Comparison of ENCODE assay signal across 9 cellular contexts in genomic region chr15:83092309-83092976, GRCh38. TPM values are rescaled to one million over a fixed set of nuclear protein-coding genes. Genes with fewer than 3 reads are reported as not detected.
DNase-seq lines count a peak whose midpoint lies in the region; ATAC-seq and TF ChIP-seq lines count a peak whose summit lies in the region.
"Had no signal": no experiment of that assay in that cellular context is flagged by ENCODE, and none has a peak within 500 bp of the region (broad histone marks: within the 10 kb centered on the region; RNA-seq: fewer than 3 reads in every experiment).

No MANE protein-coding gene starts in this region.

- H3K27ac Mint-ChIP-seq in activated CD4-positive, alpha-beta memory T cell treated with anti-CD3 and anti-CD28 coated beads for 36 hours = peak overlapping the region; percentile 31
- H3K27ac Mint-ChIP-seq in activated CD4-positive, alpha-beta memory T cell treated with anti-CD3 and anti-CD28 coated beads, Interleukin-2, amount 10 ng/mL, durations not matched to agents 7 days and 5 days = no peak overlapping the region
- no peak overlapping the region for H3K27ac Mint-ChIP-seq in chondrocyte (ENCODE audit: unreplicated experiment)
- H3K27ac Mint-ChIP-seq: CD4-positive, CD25-positive, alpha-beta regulatory T cell had no signal

- peak; percentile 18 for DNase-seq in activated CD4-positive, alpha-beta memory T cell treated with anti-CD3 and anti-CD28 coated beads for 36 hours
- DNase-seq in activated CD4-positive, alpha-beta memory T cell treated with anti-CD3 and anti-CD28 coated beads, Interleukin-2, amount 10 ng/mL, durations not matched to agents 7 days and 5 days = no peak
- DNase-seq in adrenal gland (peak in 5 of 7 donors; percentile 38 to 70 (median 61)), cortex of kidney (lab: John Stamatoyannopoulos, UW) (no peak), chondrocyte (ENCODE audit: low spot score) (no peak), mesendoderm (no peak)
- DNase-seq: CD4-positive, CD25-positive, alpha-beta regulatory T cell had no signal

- H4K8ac ChIP-seq in mesendoderm (ENCODE audit: low read depth, low read length) = no peak overlapping the region

- TF ChIP-seq CTCF in adrenal gland (IDR thresholded peaks at IDR 0.05) = no peak
- TF ChIP-seq CTCF in chondrocyte (IDR thresholded peaks at IDR 0.05) = no peak

- no peak overlapping the region for H2AK5ac ChIP-seq in mesendoderm (ENCODE audit: low read length)

- no peak overlapping the region for H3K23ac ChIP-seq in mesendoderm (ENCODE audit: low read length)

- H2BK5ac ChIP-seq in mesendoderm (ENCODE audit: low read length) = no peak overlapping the region

- H3K4ac ChIP-seq in mesendoderm (ENCODE audit: low read depth, low read length) = no peak overlapping the region

- H3K27me3 ChIP-seq in adrenal gland (no peaks in the 10 kb centered on the region), mesendoderm (ENCODE audit: insufficient read depth, low read length, poor library complexity) (no peaks in the 10 kb centered on the region)

- H3K4me1 ChIP-seq in adrenal gland (replicated peaks in 1 of 2) (no peaks in the 10 kb centered on the region), mesodermal cell (ENCODE audit: control insufficient read depth, insufficient read depth, low read length, poor library complexity, severe bottlenecking) (no peaks in the 10 kb centered on the region), mesendoderm (ENCODE audit: control insufficient read depth, low read depth, low read length) (no peaks in the 10 kb centered on the region)

- H3K4me3 Mint-ChIP-seq in activated CD4-positive, alpha-beta memory T cell treated with anti-CD3 and anti-CD28 coated beads for 36 hours = peak overlapping the region; percentile 0
- no peak overlapping the region for H3K4me3 Mint-ChIP-seq in activated CD4-positive, alpha-beta memory T cell treated with anti-CD3 and anti-CD28 coated beads, Interleukin-2, amount 10 ng/mL, durations not matched to agents 7 days and 5 days
- no peak overlapping the region for H3K4me3 Mint-ChIP-seq in chondrocyte (ENCODE audit: unreplicated experiment)
- H3K4me3 Mint-ChIP-seq: CD4-positive, CD25-positive, alpha-beta regulatory T cell had no signal

- CTCF ChIA-PET in activated CD4-positive, alpha-beta memory T cell treated with anti-CD3 and anti-CD28 coated beads for 36 hours (lab: Charles Lee) = no interaction called here
- CTCF ChIA-PET in activated CD4-positive, alpha-beta memory T cell treated with anti-CD3 and anti-CD28 coated beads, Interleukin-2, amount 10 ng/mL, durations not matched to agents 7 days and 5 days (lab: Charles Lee) = no interaction called here

- H3K36me3 Mint-ChIP-seq in activated CD4-positive, alpha-beta memory T cell treated with anti-CD3 and anti-CD28 coated beads for 36 hours = no peaks in the 10 kb centered on the region
- H3K36me3 Mint-ChIP-seq in activated CD4-positive, alpha-beta memory T cell treated with anti-CD3 and anti-CD28 coated beads, Interleukin-2, amount 10 ng/mL, durations not matched to agents 7 days and 5 days (ENCODE audit: low read depth) = no peaks in the 10 kb centered on the region
- H3K36me3 Mint-ChIP-seq in chondrocyte (ENCODE audit: low read depth) = peaks cover 5% of the 10 kb centered on the region
- H3K36me3 Mint-ChIP-seq: CD4-positive, CD25-positive, alpha-beta regulatory T cell had no signal

- peak; percentile 37 to 53 for TF ChIP-seq POLR2A in adrenal gland (IDR thresholded peaks at IDR 0.05)

- H4K5ac ChIP-seq in mesendoderm (ENCODE audit: low read length) = no peak overlapping the region

- H3K18ac ChIP-seq in mesendoderm (ENCODE audit: low read length) = no peak overlapping the region

- intact Hi-C loops in activated CD4-positive, alpha-beta memory T cell treated with anti-CD3 and anti-CD28 coated beads for 36 hours (cut with micrococcal nuclease) = no loop called here
- intact Hi-C loops in adrenal gland (cut with DNase I) = no loop called here

- no peak overlapping the region for H3K56ac ChIP-seq in mesendoderm (ENCODE audit: low read length)

- 66 to 78% (median 70%) methylated on average over 4 of the region's 4 CpGs for WGBS in adrenal gland, 4 donors
- WGBS in mesodermal cell (ENCODE audit: insufficient coverage in 2 of 2), 2 experiments = 76 to 83% methylated on average over 2 of the region's 4 CpGs
- no CpG with 5 or more reads among the region's 4 CpGs for WGBS in mesendoderm (ENCODE audit: extremely low coverage, insufficient coverage, low lambda C conversion rate)

- no peak overlapping the region for H3K4me2 ChIP-seq in mesendoderm (ENCODE audit: low read length)

- H3K9me3 ChIP-seq in adrenal gland (replicated peaks in 1 of 3) (no peaks in the 10 kb centered on the region), mesodermal cell (ENCODE audit: control insufficient read depth, low read length) (no peaks in the 10 kb centered on the region)

- H3K4me3 ChIP-seq in adrenal gland = no peak overlapping the region
- H3K4me3 ChIP-seq in mesodermal cell (ENCODE audit: extremely low read depth, insufficient read depth, low read length, poor library complexity, severe bottlenecking) = no peak overlapping the region
- H3K4me3 ChIP-seq in mesendoderm (ENCODE audit: low read length) = no peak overlapping the region

- H3K79me2 ChIP-seq in mesendoderm (ENCODE audit: control insufficient read depth, insufficient read depth, low read length) = no peaks in the 10 kb centered on the region

- no peaks in the 10 kb centered on the region for H3K9me3 Mint-ChIP-seq in activated CD4-positive, alpha-beta memory T cell treated with anti-CD3 and anti-CD28 coated beads for 36 hours
- no peaks in the 10 kb centered on the region for H3K9me3 Mint-ChIP-seq in activated CD4-positive, alpha-beta memory T cell treated with anti-CD3 and anti-CD28 coated beads, Interleukin-2, amount 10 ng/mL, durations not matched to agents 7 days and 5 days
- peaks cover 5% of the 10 kb centered on the region for H3K9me3 Mint-ChIP-seq in chondrocyte (ENCODE audit: low read depth)

- peak; percentile 69 for ATAC-seq in HG03378 (IDR thresholded peaks at IDR 0.05; ENCODE audit: unreplicated experiment)

- H3K36me3 ChIP-seq in adrenal gland (replicated peaks in 1 of 2) (no peaks in the 10 kb centered on the region), mesodermal cell (ENCODE audit: control insufficient read depth, insufficient read depth, low read length) (no peaks in the 10 kb centered on the region), mesendoderm (ENCODE audit: control insufficient read depth, insufficient read depth, low read length) (no peaks in the 10 kb centered on the region)

- peaks cover 13% of the 10 kb centered on the region for H3K27me3 Mint-ChIP-seq in activated CD4-positive, alpha-beta memory T cell treated with anti-CD3 and anti-CD28 coated beads for 36 hours
- H3K27me3 Mint-ChIP-seq in activated CD4-positive, alpha-beta memory T cell treated with anti-CD3 and anti-CD28 coated beads, Interleukin-2, amount 10 ng/mL, durations not matched to agents 7 days and 5 days = peaks cover 39% of the 10 kb centered on the region
- H3K27me3 Mint-ChIP-seq in chondrocyte (ENCODE audit: low read depth) = peaks cover 7% of the 10 kb centered on the region

- no peak overlapping the region for H2BK120ac ChIP-seq in mesendoderm (ENCODE audit: low read depth, low read length)

- H3K79me1 ChIP-seq in mesendoderm (ENCODE audit: low read length) = no peaks in the 10 kb centered on the region

- POLR2A ChIA-PET in activated CD4-positive, alpha-beta memory T cell treated with anti-CD3 and anti-CD28 coated beads for 36 hours (lab: Charles Lee) = no interaction called here
- POLR2A ChIA-PET in activated CD4-positive, alpha-beta memory T cell treated with anti-CD3 and anti-CD28 coated beads, Interleukin-2, amount 10 ng/mL, durations not matched to agents 7 days and 5 days (lab: Charles Lee) = no interaction called here

- H3K27ac ChIP-seq in adrenal gland (peak overlapping the region in 2 of 5 donors; percentile 42 to 67), mesodermal cell (ENCODE audit: low read depth, low read length, severe bottlenecking) (peak overlapping the region; percentile 29), mesendoderm (ENCODE audit: low read depth, low read length) (no peak overlapping the region)

- H2BK15ac ChIP-seq in mesendoderm (replicated peaks; ENCODE audit: low read depth) = no peak overlapping the region

- peaks cover 6% of the 10 kb centered on the region for H3K4me1 Mint-ChIP-seq in activated CD4-positive, alpha-beta memory T cell treated with anti-CD3 and anti-CD28 coated beads for 36 hours (ENCODE audit: low read depth)
- peaks cover 6% of the 10 kb centered on the region for H3K4me1 Mint-ChIP-seq in activated CD4-positive, alpha-beta memory T cell treated with anti-CD3 and anti-CD28 coated beads, Interleukin-2, amount 10 ng/mL, durations not matched to agents 7 days and 5 days
- peaks cover 3% of the 10 kb centered on the region for H3K4me1 Mint-ChIP-seq in chondrocyte (ENCODE audit: low read depth)

- no peak overlapping the region for H3K9ac ChIP-seq in mesendoderm (ENCODE audit: low read length)

RNA-seq across cellular contexts. Expression of gene TM6SF1, which starts 15.0 kb away (rescaled TPM):
- total RNA-seq in activated CD4-positive, alpha-beta memory T cell treated with anti-CD3 and anti-CD28 coated beads for 36 hours = 1 to 10 TPM; 1.9 to 2.2 TPM
- 10 to 100 TPM; 20.4 to 22.0 TPM for total RNA-seq in activated CD4-positive, alpha-beta memory T cell treated with anti-CD3 and anti-CD28 coated beads, Interleukin-2, amount 10 ng/mL, durations not matched to agents 7 days and 5 days
- 1 to 10 TPM; 2.8 to 9.5 (median 5.4) TPM for total RNA-seq in adrenal gland
- 1 to 10 TPM; 1.7 to 3.1 (median 2.2) TPM for polyA plus RNA-seq in adrenal gland
- polyA plus RNA-seq in mesodermal cell (2013, experiment 1 of 2) = 4.1 TPM
- 3.0 TPM for polyA plus RNA-seq in mesodermal cell (2013, experiment 2 of 2)
- 4.5 to 22.3 TPM (median 21.9 TPM) in 3 replicates for total RNA-seq in chondrocyte
- polyA plus RNA-seq in mesendoderm (2013, experiment 1 of 2) = 0.48 TPM
- 0.76 TPM for polyA plus RNA-seq in mesendoderm (2013, experiment 2 of 2)

RNA-seq across cellular contexts. Expression of gene BTBD1, which starts 25.4 kb away (rescaled TPM):
- 10 to 100 TPM; 52.9 to 53.3 TPM for total RNA-seq in activated CD4-positive, alpha-beta memory T cell treated with anti-CD3 and anti-CD28 coated beads for 36 hours
- 10 to 100 TPM; 55.0 to 58.6 TPM for total RNA-seq in activated CD4-positive, alpha-beta memory T cell treated with anti-CD3 and anti-CD28 coated beads, Interleukin-2, amount 10 ng/mL, durations not matched to agents 7 days and 5 days
- total RNA-seq in adrenal gland (10 to 100 TPM; 38.8 to 72.6 (median 49.7) TPM), chondrocyte (51.4 to 55.0 TPM (median 53.3 TPM) in 3 replicates)
- polyA plus RNA-seq in adrenal gland = 10 to 100 TPM in 2 of 3 donors, 1 to 10 TPM in 1; 7.2 to 65.9 (median 12.5) TPM
- polyA plus RNA-seq in mesodermal cell (2013, experiment 1 of 2) = 55.3 TPM
- polyA plus RNA-seq in mesodermal cell (2013, experiment 2 of 2) = 55.4 TPM
- 25.5 TPM for polyA plus RNA-seq in mesendoderm (2013, experiment 1 of 2)
- 24.7 TPM for polyA plus RNA-seq in mesendoderm (2013, experiment 2 of 2)

Comparison
In these comparisons a context has a peak if more than half of its experiments do, and no peak if none do; other contexts are left out.
1. DNase-seq: peak in activated CD4-positive, alpha-beta memory T cell treated with anti-CD3 and anti-CD28 coated beads for 36 hours (single experiment) and adrenal gland (5 of 7); none in activated CD4-positive, alpha-beta memory T cell treated with anti-CD3 and anti-CD28 coated beads, Interleukin-2, amount 10 ng/mL, durations not matched to agents 7 days and 5 days (single experiment), cortex of kidney (single experiment), chondrocyte (single experiment) and mesendoderm (single experiment).